ENCODE assay signal across 28 cellular contexts in genomic region chrY:19317271-19317987, GRCh38.
"Had no signal": no experiment of that assay in that cellular context is flagged by ENCODE, and none has a peak within 500 bp of the region (broad histone marks: within the 10 kb centered on the region; RNA-seq: fewer than 3 reads in every experiment).

No MANE protein-coding gene starts in this region.

- H3K4me2 ChIP-seq: hepatocyte, smooth muscle cell had no signal

- H3K4me1 Mint-ChIP-seq: endodermal cell, memory B cell, natural killer cell had no signal

- H3K9me3 Mint-ChIP-seq: endodermal cell had no signal

- H3K4me3 Mint-ChIP-seq: endodermal cell, memory B cell, natural killer cell had no signal

- H3K27ac ChIP-seq: dorsolateral prefrontal cortex, epithelial cell of prostate, gastrocnemius medialis, heart left ventricle, hepatocyte, neutrophil, parathyroid adenoma, right lobe of liver, thoracic aorta, transverse colon, upper lobe of right lung, uterus had no signal

- ATAC-seq: esophagus mucosa, gastrocnemius medialis, heart left ventricle, left lobe of liver, natural killer cell, right lobe of liver, upper lobe of right lung had no signal

- H3K27me3 ChIP-seq: dorsolateral prefrontal cortex, gastrocnemius medialis, heart left ventricle, hepatocyte, neutrophil, right lobe of liver, transverse colon, upper lobe of right lung, uterus had no signal

- H3K4me1 ChIP-seq: gastrocnemius medialis, heart left ventricle, parathyroid adenoma, right lobe of liver, transverse colon, upper lobe of right lung, uterus had no signal

- H3K36me3 ChIP-seq: gastrocnemius medialis, heart left ventricle, neutrophil, right lobe of liver, thoracic aorta, transverse colon, upper lobe of right lung, uterus had no signal

- H3K9me3 ChIP-seq: gastrocnemius medialis, neutrophil, right lobe of liver, thoracic aorta, transverse colon, uterus had no signal

- DNase-seq: dorsolateral prefrontal cortex; effector CD4-positive, alpha-beta T cell; endodermal cell; foreskin fibroblast; gastrocnemius medialis; heart left ventricle; kidney; natural killer cell; right lobe of liver; stimulated activated CD4-positive, alpha-beta T cell treated with anti-CD3 and anti-CD28 coated beads, Interleukin-12 subunit alpha, Interleukin-12 subunit beta, amount 100 ng/mL, for 4 hours; stimulated activated CD4-positive, alpha-beta T cell treated with anti-CD3 and anti-CD28 coated beads, Interleukin-1b, Interleukin-23, amount 100 ng/mL, for 48 hours; stimulated activated CD4-positive, alpha-beta T cell treated with anti-CD3 and anti-CD28 coated beads, Interleukin-4, amount 100 ng/mL, for 1 hour; stimulated activated CD8-positive, alpha-beta memory T cell treated with anti-CD3 and anti-CD28 coated beads, Interleukin-4, amount 100 ng/mL, for 48 hours; stimulated activated naive CD4-positive, alpha-beta T cell; transverse colon; upper lobe of right lung; uterus had no signal

- H3K27ac Mint-ChIP-seq: endodermal cell, memory B cell, natural killer cell, progenitor cell of endocrine pancreas had no signal

- H3K9ac ChIP-seq: parathyroid adenoma had no signal

- H2AFZ ChIP-seq: hepatocyte, parathyroid adenoma had no signal

- H3K4me3 ChIP-seq: dorsolateral prefrontal cortex, gastrocnemius medialis, heart left ventricle, hepatocyte, lung, right lobe of liver, smooth muscle cell, thoracic aorta, transverse colon, upper lobe of right lung, uterus had no signal

- H3K27me3 Mint-ChIP-seq: progenitor cell of endocrine pancreas had no signal

- H3K79me2 ChIP-seq: hepatocyte, parathyroid adenoma had no signal
